In genomic region chr17:82890339-82890730, GRCh38 we compare ENCODE assay signal across 16 cellular contexts. TPM values are rescaled to one million over a fixed set of nuclear protein-coding genes. Genes with fewer than 3 reads are reported as not detected.
A peak's percentile ranks its signal among the peaks of the same experiment; 100 is the strongest.
DNase-seq lines count a peak whose midpoint lies in the region; ATAC-seq and TF ChIP-seq lines count a peak whose summit lies in the region.
"Had no signal": no experiment of that assay in that cellular context is flagged by ENCODE, and none has a peak within 500 bp of the region (broad histone marks: within the 10 kb centered on the region; RNA-seq: fewer than 3 reads in every experiment).

No MANE protein-coding gene starts in this region.

- H3K4me3 ChIP-seq in heart left ventricle (peak overlapping the region in 1 of 12 donors; percentile 15), mucosa of rectum (ENCODE audit: low read length in 2 of 2) (no peak overlapping the region), transverse colon (no peak overlapping the region)
- H3K4me3 ChIP-seq: dorsolateral prefrontal cortex, uterus had no signal

- H3K36me3 ChIP-seq in heart left ventricle = peaks cover 0 to 34% (median 4%) of the 10 kb centered on the region in 9 donors
- peaks cover 0 to 6% of the 10 kb centered on the region in 2 donors for H3K36me3 ChIP-seq in mucosa of rectum (ENCODE audit: control insufficient read depth in 2 of 2, insufficient read depth in 2 of 2, low read length in 2 of 2)
- no peaks in the 10 kb centered on the region for H3K36me3 ChIP-seq in transverse colon
- H3K36me3 ChIP-seq: uterus had no signal

- no peak for TF ChIP-seq EP300 in transverse colon (IDR thresholded peaks at IDR 0.05; ENCODE audit: low read depth)

- intact Hi-C loops in heart left ventricle (cut with DNase I) (no loop called here), cardiac septum (cut with DNase I) (no loop called here), transverse colon (cut with DNase I; ENCODE audit: low total_unique reads) (no loop called here)

- ATAC-seq in heart left ventricle (peak in 1 of 4 donors; percentile 40), HG03280 (IDR thresholded peaks at IDR 0.05; ENCODE audit: unreplicated experiment) (no peak)
- ATAC-seq in central memory CD8-positive, alpha-beta T cell (replicated peaks; ENCODE audit: extremely low read depth, poor library complexity, severe bottlenecking) = no peak

- no peak for TF ChIP-seq POLR2A in heart left ventricle (IDR thresholded peaks at IDR 0.05)
- TF ChIP-seq POLR2A in transverse colon (IDR thresholded peaks at IDR 0.05) = no peak

- H3K36me3 Mint-ChIP-seq in central memory CD8-positive, alpha-beta T cell (ENCODE audit: insufficient read depth) = peaks cover 21% of the 10 kb centered on the region

- no peak overlapping the region for H3K4me3 Mint-ChIP-seq in central memory CD8-positive, alpha-beta T cell

- H3K27me3 ChIP-seq in heart left ventricle = no peaks in the 10 kb centered on the region
- H3K27me3 ChIP-seq in mucosa of rectum (ENCODE audit: control insufficient read depth in 2 of 2, insufficient read depth in 2 of 2, low read length in 2 of 2) = no peaks in the 10 kb centered on the region
- no peaks in the 10 kb centered on the region for H3K27me3 ChIP-seq in transverse colon
- H3K27me3 ChIP-seq: dorsolateral prefrontal cortex, uterus had no signal

- in situ Hi-C loops in transverse colon (cut with MboI; ENCODE audit: low pct_ligation_motif_present in 1 of 4, low pct_unique_long_range_greater_than_20kb in 1 of 4, low sequenced_read_pairs in 3 of 4) = no loop called here

- H3K4me1 Mint-ChIP-seq in central memory CD8-positive, alpha-beta T cell = peaks cover 46% of the 10 kb centered on the region

- H3K27ac ChIP-seq in heart left ventricle (peak overlapping the region in 9 of 12 donors; percentile 11 to 66 (median 49)), mucosa of rectum (ENCODE audit: low read depth in 2 of 2, low read length in 2 of 2) (peak overlapping the region; percentile 84 to 86), transverse colon (peak overlapping the region; percentile 65 to 79 (median 72))

- H3K9me3 Mint-ChIP-seq in central memory CD8-positive, alpha-beta T cell = no peaks in the 10 kb centered on the region

- DNase-seq in heart left ventricle = peak in 4 of 5 donors; percentile 42 to 59 (median 51)
- no peak for DNase-seq in cardiac septum (ENCODE audit: low spot score)
- no peak for DNase-seq in central memory CD8-positive, alpha-beta T cell (ENCODE audit: low spot score in 2 of 2)
- DNase-seq in transverse colon = no peak
- no peak for DNase-seq in NCI-H1417 (lab: John Stamatoyannopoulos, UW)
- DNase-seq in activated CD4-positive, CD25-positive, alpha-beta regulatory T cell (lab: John Stamatoyannopoulos, UW) = no peak
- DNase-seq: activated gamma-delta T cell; dorsolateral prefrontal cortex; KBM-7; NCI-H1436; NCI-H2227 treated with DMSO at 0.1 percent for 48 hours; stimulated activated CD4-positive, alpha-beta T cell treated with anti-CD3 and anti-CD28 coated beads, Interleukin-1b, Interleukin-23, amount 100 ng/mL, for 48 hours; uterus had no signal

- peak overlapping the region; percentile 54 for H3K27ac Mint-ChIP-seq in central memory CD8-positive, alpha-beta T cell (ENCODE audit: low read depth)

- H3K9me3 ChIP-seq in heart left ventricle (no peaks in the 10 kb centered on the region), mucosa of rectum (ENCODE audit: control insufficient read depth in 2 of 2, low read length in 2 of 2) (no peaks in the 10 kb centered on the region), transverse colon (no peaks in the 10 kb centered on the region)
- H3K9me3 ChIP-seq: uterus had no signal

- TF ChIP-seq CTCF in heart left ventricle (IDR thresholded peaks at IDR 0.05) (no peak), transverse colon (IDR thresholded peaks at IDR 0.05) (no peak)

- no peaks in the 10 kb centered on the region for H3K27me3 Mint-ChIP-seq in central memory CD8-positive, alpha-beta T cell

- H3K4me1 ChIP-seq in heart left ventricle = peaks cover 5 to 70% (median 51%) of the 10 kb centered on the region in 12 donors
- peaks cover 27 to 33% of the 10 kb centered on the region in 2 donors for H3K4me1 ChIP-seq in mucosa of rectum (ENCODE audit: control insufficient read depth in 2 of 2, insufficient read depth in 2 of 2, low read length in 2 of 2)
- H3K4me1 ChIP-seq in transverse colon = peaks cover 9 to 65% (median 25%) of the 10 kb centered on the region in 4 donors
- H3K4me1 ChIP-seq: uterus had no signal

- H3K9ac ChIP-seq in mucosa of rectum (ENCODE audit: low read depth in 1 of 2, low read length in 2 of 2) = peak overlapping the region in 1 of 2 donors; percentile 39

- 65 to 76% (median 72%) methylated on average over 15 to 18 of the region's 18 CpGs for WGBS in heart left ventricle, 4 donors
- 89 to 95% methylated on average over 4 to 18 of the region's 18 CpGs for WGBS in transverse colon (ENCODE audit: low coverage in 1 of 2), 2 donors

RNA-seq across cellular contexts. Expression of gene ZNF750, which starts 50.5 kb away (rescaled TPM):
- total RNA-seq in heart left ventricle (under 1 TPM in 2 of 9 donors, not detected in 7; 0.31 to 0.38 TPM), cardiac septum (not detected), transverse colon (not detected)
- under 1 TPM; 0.08 to 0.17 TPM for polyA plus RNA-seq in heart left ventricle
- total RNA-seq: SK-MEL-5 had no signal

Comparison
In these comparisons a context has a peak if more than half of its experiments do, and no peak if none do; other contexts are left out.
1. DNase-seq: peak in heart left ventricle (4 of 5); none in cardiac septum (single experiment), central memory CD8-positive, alpha-beta T cell (0 of 2), transverse colon (single experiment), NCI-H1417 (0 of 3) and activated CD4-positive, CD25-positive, alpha-beta regulatory T cell (0 of 4).
2. Peak in every context shown above with its lines, with median percentiles within 50 percentile points of each other: H3K27ac ChIP-seq.